Comparison of ENCODE assay signal across 14 cellular contexts in genomic region chr10:5810235-5810634, GRCh38. TPM values are rescaled to one million over a fixed set of nuclear protein-coding genes. Genes with fewer than 3 reads are reported as not detected.
A peak's percentile ranks its signal among the peaks of the same experiment; 100 is the strongest.
DNase-seq lines count a peak whose midpoint lies in the region; ATAC-seq, FAIRE-seq and TF ChIP-seq lines count a peak whose summit lies in the region.
"Had no signal": no experiment of that assay in that cellular context is flagged by ENCODE, and none has a peak within 500 bp of the region (broad histone marks: within the 10 kb centered on the region; RNA-seq: fewer than 3 reads in every experiment).

No MANE protein-coding gene starts in this region.

- H3K27ac Mint-ChIP-seq in activated T-cell treated with anti-CD3 and anti-CD28 coated beads, Interleukin-2, amount 50 U/mL, for 72 hours = peak overlapping the region; percentile 92
- H3K27ac Mint-ChIP-seq in T-helper 17 cell = peak overlapping the region; percentile 97
- peak overlapping the region; percentile 4 for H3K27ac Mint-ChIP-seq in stimulated activated effector memory CD8-positive, alpha-beta T cell treated with anti-CD3 and anti-CD28 coated beads, Interleukin-12 subunit alpha, Interleukin-12 subunit beta, amount 100 ng/mL, for 72 hours

- peaks cover 76% of the 10 kb centered on the region for H3K4me1 Mint-ChIP-seq in activated T-cell treated with anti-CD3 and anti-CD28 coated beads, Interleukin-2, amount 50 U/mL, for 72 hours (ENCODE audit: low read depth)
- H3K4me1 Mint-ChIP-seq in T-helper 17 cell = peaks cover 46% of the 10 kb centered on the region
- peaks cover 51% of the 10 kb centered on the region for H3K4me1 Mint-ChIP-seq in stimulated activated effector memory CD8-positive, alpha-beta T cell treated with anti-CD3 and anti-CD28 coated beads, Interleukin-12 subunit alpha, Interleukin-12 subunit beta, amount 100 ng/mL, for 72 hours

- no peak for TF ChIP-seq POLR2A in GM12892 (IDR thresholded peaks at IDR 0.05; ENCODE audit: low read depth, low read length)

- peaks cover 3% of the 10 kb centered on the region for H3K9me3 ChIP-seq in T-helper 17 cell (ENCODE audit: control insufficient read depth, low read length, poor library complexity, severe bottlenecking)
- H3K9me3 ChIP-seq: BE2C, lower lobe of right lung, uterus had no signal

- no peak for DNase-seq in activated T-cell treated with anti-CD3 and anti-CD28 coated beads, Interleukin-2, amount 50 U/mL, for 72 hours
- DNase-seq in activated T-cell treated with anti-CD3 and anti-CD28 coated beads, Interleukin-2, amount 50 U/mL, for 1 hour = no peak
- DNase-seq in T-helper 17 cell = no peak
- DNase-seq in fibroblast of pulmonary artery (ENCODE audit: low read depth) = no peak
- DNase-seq in stimulated activated effector memory CD8-positive, alpha-beta T cell treated with anti-CD3 and anti-CD28 coated beads, Interleukin-12 subunit alpha, Interleukin-12 subunit beta, amount 100 ng/mL, for 72 hours (ENCODE audit: low spot score in 2 of 2) = no peak
- DNase-seq in GM12892 (ENCODE audit: insufficient read length) = no peak
- DNase-seq in GM20000 (ENCODE audit: low spot score) = no peak
- DNase-seq: BE2C; lower lobe of right lung; NCI-H82; stimulated activated CD4-positive, alpha-beta T cell treated with anti-CD3 and anti-CD28 coated beads, Interleukin-2, amount 100 ng/mL, for 24 hours; uterus had no signal

- TF ChIP-seq CTCF in fibroblast of pulmonary artery (IDR thresholded peaks at IDR 0.05; ENCODE audit: low read length, missing control alignments) (no peak), GM20000 (IDR thresholded peaks at IDR 0.05; ENCODE audit: extremely low read depth, missing control alignments) (no peak)

- no peak for FAIRE-seq in GM12892 (lab: Jason Lieb, UNC)
- FAIRE-seq: H54 had no signal

- no peaks in the 10 kb centered on the region for H3K27me3 Mint-ChIP-seq in activated T-cell treated with anti-CD3 and anti-CD28 coated beads, Interleukin-2, amount 50 U/mL, for 72 hours (ENCODE audit: low read depth)
- no peaks in the 10 kb centered on the region for H3K27me3 Mint-ChIP-seq in T-helper 17 cell

- H3K36me3 Mint-ChIP-seq in activated T-cell treated with anti-CD3 and anti-CD28 coated beads, Interleukin-2, amount 50 U/mL, for 72 hours (ENCODE audit: insufficient read depth in 2 of 2) = peaks cover 7 to 17% of the 10 kb centered on the region in 2 donors
- peaks cover 7% of the 10 kb centered on the region for H3K36me3 Mint-ChIP-seq in T-helper 17 cell (ENCODE audit: low read depth)
- H3K36me3 Mint-ChIP-seq in stimulated activated effector memory CD8-positive, alpha-beta T cell treated with anti-CD3 and anti-CD28 coated beads, Interleukin-12 subunit alpha, Interleukin-12 subunit beta, amount 100 ng/mL, for 72 hours = peaks cover 84% of the 10 kb centered on the region

- peak overlapping the region; percentile 91 to 92 for H3K4me3 Mint-ChIP-seq in activated T-cell treated with anti-CD3 and anti-CD28 coated beads, Interleukin-2, amount 50 U/mL, for 72 hours
- H3K4me3 Mint-ChIP-seq in T-helper 17 cell = peak overlapping the region; percentile 33
- peak overlapping the region; percentile 82 for H3K4me3 Mint-ChIP-seq in stimulated activated effector memory CD8-positive, alpha-beta T cell treated with anti-CD3 and anti-CD28 coated beads, Interleukin-12 subunit alpha, Interleukin-12 subunit beta, amount 100 ng/mL, for 72 hours

- H3K9me3 Mint-ChIP-seq in activated T-cell treated with anti-CD3 and anti-CD28 coated beads, Interleukin-2, amount 50 U/mL, for 72 hours = no peaks in the 10 kb centered on the region
- no peaks in the 10 kb centered on the region for H3K9me3 Mint-ChIP-seq in stimulated activated effector memory CD8-positive, alpha-beta T cell treated with anti-CD3 and anti-CD28 coated beads, Interleukin-12 subunit alpha, Interleukin-12 subunit beta, amount 100 ng/mL, for 72 hours

- peak overlapping the region; percentile 92 for H3K4me3 ChIP-seq in fibroblast of pulmonary artery (replicated peaks; ENCODE audit: low read depth, low read length)
- H3K4me3 ChIP-seq: uterus had no signal

- no peak for ATAC-seq in activated T-cell treated with anti-CD3 and anti-CD28 coated beads, Interleukin-2, amount 50 U/mL, for 72 hours (replicated peaks in 1 of 2)
- ATAC-seq in T-helper 17 cell (no peak), GM21528 (IDR thresholded peaks at IDR 0.05; ENCODE audit: low FRiP score, unreplicated experiment) (no peak)
- ATAC-seq in stimulated activated effector memory CD8-positive, alpha-beta T cell treated with anti-CD3 and anti-CD28 coated beads, Interleukin-12 subunit alpha, Interleukin-12 subunit beta, amount 100 ng/mL, for 72 hours = no peak
- ATAC-seq: lower lobe of right lung had no signal

RNA-seq across cellular contexts. Expression of gene GDI2, which starts 3.0 kb away (rescaled TPM):
- total RNA-seq in activated T-cell treated with anti-CD3 and anti-CD28 coated beads, Interleukin-2, amount 50 U/mL, for 72 hours = 100 to 1,000 TPM; 275 to 309 TPM
- total RNA-seq in T-helper 17 cell = 100 to 1,000 TPM in 1 of 2 donors, 10 to 100 TPM in 1; 95.5 to 109 TPM
- polyA plus RNA-seq in GM12892 (2012; ENCODE audit: missing spikeins) = 202 TPM

Comparison
In these comparisons a context has a peak if more than half of its experiments do, and no peak if none do; other contexts are left out.
1. H3K27ac Mint-ChIP-seq: peak in every context shown above with its lines; median percentile 97 in T-helper 17 cell; 92 in activated T-cell treated with anti-CD3 and anti-CD28 coated beads, Interleukin-2, amount 50 U/mL, for 72 hours; 4 in stimulated activated effector memory CD8-positive, alpha-beta T cell treated with anti-CD3 and anti-CD28 coated beads, Interleukin-12 subunit alpha, Interleukin-12 subunit beta, amount 100 ng/mL, for 72 hours.
2. H3K4me3 Mint-ChIP-seq: peak in every context shown above with its lines; median percentile 92 in activated T-cell treated with anti-CD3 and anti-CD28 coated beads, Interleukin-2, amount 50 U/mL, for 72 hours; 82 in stimulated activated effector memory CD8-positive, alpha-beta T cell treated with anti-CD3 and anti-CD28 coated beads, Interleukin-12 subunit alpha, Interleukin-12 subunit beta, amount 100 ng/mL, for 72 hours; 33 in T-helper 17 cell.